ENCODE assay signal across 10 cellular contexts in genomic region chr16:86511317-86512161, GRCh38. TPM values are rescaled to one million over a fixed set of nuclear protein-coding genes. Genes with fewer than 3 reads are reported as not detected.
DNase-seq lines count a peak whose midpoint lies in the region; ATAC-seq and TF ChIP-seq lines count a peak whose summit lies in the region.
"Had no signal": no experiment of that assay in that cellular context is flagged by ENCODE, and none has a peak within 500 bp of the region (broad histone marks: within the 10 kb centered on the region; RNA-seq: fewer than 3 reads in every experiment).

No MANE protein-coding gene starts in this region.

- ATAC-seq in foreskin keratinocyte (no peak), GM19023 (IDR thresholded peaks at IDR 0.05; ENCODE audit: unreplicated experiment) (no peak)
- ATAC-seq: PC-3 had no signal

- DNase-seq in ELR (ENCODE audit: low read depth): peak; percentile 49
- peak; percentile 78 for DNase-seq in hepatic stellate cell (ENCODE audit: low spot score)
- DNase-seq in sigmoid colon: peak; percentile 74
- DNase-seq in foreskin keratinocyte: no peak
- DNase-seq in DMS114 treated with DMSO at 0.1 percent for 48 hours (lab: John Stamatoyannopoulos, UW; ENCODE audit: unreplicated experiment): no peak
- DNase-seq in posterior vena cava (ENCODE audit: low spot score): no peak
- DNase-seq: PC-3 had no signal

- no peaks in the 10 kb centered on the region for H3K9me3 ChIP-seq in sigmoid colon

- no peak for TF ChIP-seq EP300 in sigmoid colon (IDR thresholded peaks at IDR 0.05)

- H3K27me3 ChIP-seq in sigmoid colon: peaks cover 0 to 3% (median under 1%) of the 10 kb centered on the region in 3 donors
- H3K27me3 ChIP-seq in foreskin keratinocyte: peaks cover 100% of the 10 kb centered on the region

- peaks cover 15 to 36% (median 19%) of the 10 kb centered on the region in 4 donors for H3K36me3 ChIP-seq in sigmoid colon

- TF ChIP-seq CTCF in WI38 (IDR thresholded peaks at IDR 0.05; ENCODE audit: low read depth, low read length) (no peak), sigmoid colon (IDR thresholded peaks at IDR 0.05) (no peak), foreskin keratinocyte (conservative IDR thresholded peaks at IDR 0.05) (no peak)

- H3K4me1 ChIP-seq in sigmoid colon (peaks cover 0 to 9% (median 3%) of the 10 kb centered on the region in 4 donors), foreskin keratinocyte (no peaks in the 10 kb centered on the region)

- H3K27ac ChIP-seq in sigmoid colon (peak overlapping the region; percentile 99 to 100 (median 99)), foreskin keratinocyte (no peak overlapping the region)

- TF ChIP-seq POLR2A in sigmoid colon (IDR thresholded peaks at IDR 0.05): peak in 1 of 2 donors; percentile 10

- 14 to 30% methylated on average over 44 of the region's 44 CpGs for whole genome bisulfite sequencing in sigmoid colon, 2 donors

- intact Hi-C loops in sigmoid colon (cut with DNase I): loop anchor here (2.0 kb wide), 2 partner anchors 15 to 53 kb away; no protein-coding TSS in a partner anchor
- intact Hi-C loops in posterior vena cava (cut with DNase I): no loop called here

- H3K4me3 ChIP-seq in WI38 (ENCODE audit: low read depth, low read length) (peak overlapping the region; percentile 97), sigmoid colon (peak overlapping the region; percentile 81 to 95 (median 86))

RNA-seq across cellular contexts. Expression of gene FOXF1, which starts 1.2 kb away (rescaled TPM):
- total RNA-seq in sigmoid colon (10 to 100 TPM; 44.6 to 74.2 (median 59.3) TPM), foreskin keratinocyte (not detected in 2 replicates), posterior vena cava (1 to 10 TPM; 2.5 to 4.3 TPM)
- polyA plus RNA-seq in sigmoid colon (1 to 10 TPM; 2.5 to 8.5 (median 4.8) TPM), foreskin keratinocyte (not detected in 2 replicates)
- total RNA-seq: MCF 10A, PC-3 had no signal

RNA-seq across cellular contexts. Expression of gene MTHFSD, which starts 43.5 kb away (rescaled TPM):
- 10 to 100 TPM; 10.7 to 18.8 (median 11.9) TPM for total RNA-seq in sigmoid colon
- polyA plus RNA-seq in sigmoid colon: 10 to 100 TPM in 1 of 3 donors, 1 to 10 TPM in 2; 5.5 to 12.9 (median 6.6) TPM
- total RNA-seq in foreskin keratinocyte: 12.7 and 13.1 TPM in 2 replicates
- 6.9 and 7.3 TPM in 2 replicates for polyA plus RNA-seq in foreskin keratinocyte
- total RNA-seq in posterior vena cava: 10 to 100 TPM; 11.8 to 14.1 TPM

RNA-seq across cellular contexts. Expression of gene FOXC2, which starts 55.1 kb away (rescaled TPM):
- total RNA-seq in sigmoid colon (under 1 TPM; under 0.01 to 0.81 (median 0.39) TPM), foreskin keratinocyte (not detected in 2 replicates), posterior vena cava (10 to 100 TPM; 11.9 to 12.2 TPM)
- polyA plus RNA-seq in sigmoid colon (under 1 TPM in 2 of 3 donors, not detected in 1; 0.25 to 0.60 TPM), foreskin keratinocyte (not detected in 2 replicates)
- total RNA-seq: PC-3 had no signal

Comparison
In these comparisons a context has a peak if more than half of its experiments do, and no peak if none do; other contexts are left out.
1. DNase-seq: peak in ELR (single experiment), hepatic stellate cell (single experiment) and sigmoid colon (single experiment); none in foreskin keratinocyte (0 of 2), DMS114 treated with DMSO at 0.1 percent for 48 hours (single experiment) and posterior vena cava (single experiment).
2. RNA of gene FOXF1, which starts 1.2 kb away (total RNA-seq): 44.6 to 74.2 TPM in sigmoid colon; 2.5 to 4.3 TPM in posterior vena cava and not detected in foreskin keratinocyte; every median in the first group is over 4 times any median in the second.
3. RNA of gene FOXC2, which starts 55.1 kb away (total RNA-seq): 11.9 to 12.2 TPM in posterior vena cava; under 0.01 to 0.81 TPM in sigmoid colon and not detected in foreskin keratinocyte; every median in the first group is over 4 times any median in the second.